Comparison of ENCODE assay signal across 21 cellular contexts in the genomic region with DNA sequence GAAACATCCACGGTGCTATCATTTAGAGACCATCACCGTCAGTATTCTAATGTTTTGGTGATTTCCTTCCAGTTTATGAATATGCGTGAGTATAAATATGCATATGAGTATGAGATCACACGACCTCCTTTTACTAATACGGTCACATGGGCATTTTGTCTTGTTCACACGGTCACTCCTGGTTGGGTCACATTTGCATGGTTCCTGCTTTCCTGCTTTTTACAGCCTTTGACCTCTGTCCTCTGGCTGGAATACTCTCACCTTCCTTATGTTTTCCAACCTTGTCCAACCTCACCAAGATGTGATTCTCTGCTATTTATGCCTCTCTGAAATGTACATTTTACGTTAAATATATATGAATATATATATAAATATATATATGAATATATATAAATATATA.
"Had no signal": no experiment of that assay in that cellular context is flagged by ENCODE, and none has a peak within 500 bp of the region (broad histone marks: within the 10 kb centered on the region; RNA-seq: fewer than 3 reads in every experiment).

No MANE protein-coding gene starts in this region.

- H3K9me3 ChIP-seq: colonic mucosa, gastroesophageal sphincter, heart left ventricle, left lung, testis, tibial artery had no signal

- H3K4me1 ChIP-seq: gastroesophageal sphincter, heart left ventricle, left lung, testis, tibial artery had no signal

- DNase-seq: colonic mucosa; effector memory CD4-positive, alpha-beta T cell; foreskin fibroblast; heart left ventricle; left cardiac atrium; left lung; mesendoderm; midbrain; naive thymus-derived CD4-positive, alpha-beta T cell; stimulated activated CD4-positive, alpha-beta T cell treated with anti-CD3 and anti-CD28 coated beads, Interleukin-2, amount 100 ng/mL, for 24 hours; stimulated activated CD4-positive, alpha-beta T cell treated with anti-CD3 and anti-CD28 coated beads, Interleukin-4, amount 100 ng/mL, for 24 hours; stimulated activated naive CD8-positive, alpha-beta T cell treated with anti-CD3 and anti-CD28 coated beads, Interleukin-15, Interleukin-2, amounts not matched to agents 100 U/mL and 50 U/mL, for 24 hours; substantia nigra; testis had no signal

- H2AFZ ChIP-seq: hepatocyte, neural progenitor cell, parathyroid adenoma had no signal

- H3K27me3 ChIP-seq: colonic mucosa, hepatocyte, left lung, neural progenitor cell, testis had no signal

- H3K4me2 ChIP-seq: hepatocyte, neural progenitor cell had no signal

- H3K36me3 ChIP-seq: colonic mucosa, gastroesophageal sphincter, heart left ventricle, left lung, neural progenitor cell, tibial artery had no signal

- H3K27ac ChIP-seq: colonic mucosa, gastroesophageal sphincter, heart left ventricle, hepatocyte, left lung, neural progenitor cell, parathyroid adenoma, testis, tibial artery had no signal

- H3K9ac ChIP-seq: neural progenitor cell, parathyroid adenoma had no signal

- ATAC-seq: gastroesophageal sphincter; heart left ventricle; left cardiac atrium; left lung; naive thymus-derived CD4-positive, alpha-beta T cell; sciatic nerve; stimulated activated effector memory CD8-positive, alpha-beta T cell treated with anti-CD3 and anti-CD28 coated beads, Interleukin-12 subunit alpha, Interleukin-12 subunit beta, amount 100 ng/mL, for 72 hours; stimulated activated naive CD8-positive, alpha-beta T cell treated with anti-CD3 and anti-CD28 coated beads, Interleukin-15, Interleukin-2, amounts not matched to agents 100 U/mL and 50 U/mL, for 24 hours had no signal

- H3K4me3 ChIP-seq: colonic mucosa, gastroesophageal sphincter, heart left ventricle, hepatocyte, left lung, neural progenitor cell, testis, tibial artery had no signal
